ENCODE assay signal across 23 cellular contexts in genomic region chr5:88892669-88893068, GRCh38. TPM values are rescaled to one million over a fixed set of nuclear protein-coding genes. Genes with fewer than 3 reads are reported as not detected.
DNase-seq lines count a peak whose midpoint lies in the region; ATAC-seq and TF ChIP-seq lines count a peak whose summit lies in the region.
"Had no signal": no experiment of that assay in that cellular context is flagged by ENCODE, and none has a peak within 500 bp of the region (broad histone marks: within the 10 kb centered on the region; RNA-seq: fewer than 3 reads in every experiment).

No MANE protein-coding gene starts in this region.

- H2AK5ac ChIP-seq in IMR-90 (ENCODE audit: low read depth, low read length): no peak overlapping the region

- H3K4me1 Mint-ChIP-seq in neural progenitor cell (peaks cover 19% of the 10 kb centered on the region), HFFc6 (ENCODE audit: low read depth) (peaks cover 17% of the 10 kb centered on the region)

- no peak overlapping the region for H3K18ac ChIP-seq in IMR-90 (ENCODE audit: low read depth, low read length)

- no peak overlapping the region for H2AFZ ChIP-seq in IMR-90 (replicated peaks; ENCODE audit: low read length, poor library complexity)
- no peak overlapping the region for H2AFZ ChIP-seq in neural progenitor cell (replicated peaks)
- H2AFZ ChIP-seq: GM23248 had no signal

- TF ChIP-seq RAD21 in IMR-90 (IDR thresholded peaks at IDR 0.05; ENCODE audit: low read length): no peak

- peaks cover 7% of the 10 kb centered on the region for H3F3A ChIP-seq in neural progenitor cell (ENCODE audit: low read depth)

- no peaks in the 10 kb centered on the region for H3K79me2 ChIP-seq in neural progenitor cell (ENCODE audit: low read depth)

- no peaks in the 10 kb centered on the region for H3K36me3 ChIP-seq in IMR-90 (ENCODE audit: control insufficient read depth, insufficient read depth, low read length)
- H3K36me3 ChIP-seq in neural progenitor cell: no peaks in the 10 kb centered on the region

- CTCF ChIA-PET in IMR-90 (lab: Yijun Ruan, JAX): interaction anchor here (0.6 to 1.1 kb wide), 2 partner anchors 34 to 136 kb away, joined by 3 to 4 read pairs; no protein-coding TSS in a partner anchor

- DNase-seq in IMR-90 (no peak), islet precursor cell (peak; percentile 73), neural progenitor cell (ENCODE audit: low spot score) (peak; percentile 41), NCI-H345 (lab: John Stamatoyannopoulos, UW) (no peak), HFFc6 (no peak), SW480 (ENCODE audit: low spot score) (no peak)
- DNase-seq: CD8-positive, alpha-beta T cell; DMS 273 treated with DMSO at 0.1 percent for 48 hours; DMS79 treated with DMSO at 0.1 percent for 48 hours; GF-D8; GM23248; H9; MV-4-11; NCI-H1105; NCI-H1436 treated with DMSO at 0.1 percent for 48 hours; NCI-H187 treated with DMSO at 0.1 percent for 48 hours; NCI-H2171 treated with DMSO at 0.1 percent for 48 hours; NCI-H524; NCI-H774; SK-N-SH; SW 1271 had no signal

- H2BK120ac ChIP-seq in IMR-90 (ENCODE audit: low read depth, low read length): no peak overlapping the region

- no peaks in the 10 kb centered on the region for H3K27me3 ChIP-seq in IMR-90 (ENCODE audit: control insufficient read depth, insufficient read depth, low read length)
- peaks cover 35% of the 10 kb centered on the region for H3K27me3 ChIP-seq in neural progenitor cell

- BruUV-seq in IMR-90 (replicated peaks; lab: Mats Ljungman, UMichigan): no TSS peak

- POLR2A ChIA-PET in IMR-90 (lab: Charles Lee; ENCODE audit: unreplicated experiment): no interaction called here

- no peak overlapping the region for H4K8ac ChIP-seq in IMR-90 (ENCODE audit: low read depth in 2 of 2, low read length in 2 of 2)

- H3K9me3 Mint-ChIP-seq in neural progenitor cell: no peaks in the 10 kb centered on the region
- no peaks in the 10 kb centered on the region for H3K9me3 Mint-ChIP-seq in HFFc6
- H3K9me3 Mint-ChIP-seq: CD8-positive, alpha-beta T cell; H9 had no signal

- H3K23ac ChIP-seq in IMR-90 (ENCODE audit: low read depth, low read length): no peak overlapping the region

- H3K4me3 Mint-ChIP-seq in neural progenitor cell (no peak overlapping the region), HFFc6 (no peak overlapping the region)
- H3K4me3 Mint-ChIP-seq: CD8-positive, alpha-beta T cell; H9 had no signal

- no peaks in the 10 kb centered on the region for H3K4me1 ChIP-seq in IMR-90 (ENCODE audit: control insufficient read depth, insufficient read depth, low read length)
- peaks cover 9% of the 10 kb centered on the region for H3K4me1 ChIP-seq in neural progenitor cell

- H3K9me3 ChIP-seq in IMR-90 (ENCODE audit: control insufficient read depth, insufficient read depth, low read length): no peaks in the 10 kb centered on the region
- no peaks in the 10 kb centered on the region for H3K9me3 ChIP-seq in neural progenitor cell (ENCODE audit: low read depth)
- H3K9me3 ChIP-seq: SK-N-SH had no signal

- WGBS in IMR-90 (ENCODE audit: extremely low coverage in 2 of 2, insufficient read length in 1 of 2), 2 experiments: no CpG with 5 or more reads among the region's 3 CpGs

- no peak overlapping the region for H2BK5ac ChIP-seq in IMR-90 (ENCODE audit: low read depth, low read length, poor library complexity, severe bottlenecking)

- H3K9ac ChIP-seq in IMR-90 (ENCODE audit: low read depth, low read length): no peak overlapping the region
- H3K9ac ChIP-seq in neural progenitor cell: no peak overlapping the region
- H3K9ac ChIP-seq: GM23248, SK-N-SH had no signal

- no peak for ATAC-seq in IMR-90 (ENCODE audit: low read depth)
- no peak for ATAC-seq in GM21717 (IDR thresholded peaks at IDR 0.05; ENCODE audit: unreplicated experiment)
- ATAC-seq: CD8-positive, alpha-beta T cell had no signal

- no peak overlapping the region for H3K14ac ChIP-seq in IMR-90 (replicated peaks; ENCODE audit: low read depth, low read length)

- no peak overlapping the region for H4K91ac ChIP-seq in IMR-90 (ENCODE audit: insufficient read depth, low read depth, low read length)

- H3K27ac Mint-ChIP-seq in neural progenitor cell (no peak overlapping the region), HFFc6 (no peak overlapping the region)
- H3K27ac Mint-ChIP-seq: CD8-positive, alpha-beta T cell; H9 had no signal

- no peaks in the 10 kb centered on the region; the same call in 1 of the 2 replicates for H3K9me1 ChIP-seq in IMR-90 (ENCODE audit: insufficient read depth, low read length)

- TF ChIP-seq CTCF in IMR-90 (conservative IDR thresholded peaks at IDR 0.05; ENCODE audit: low read depth, low read length) (no peak), neural progenitor cell (IDR thresholded peaks at IDR 0.05) (no peak), HFFc6 (IDR thresholded peaks at IDR 0.05) (no peak)

- H4K5ac ChIP-seq in IMR-90 (ENCODE audit: low read depth, low read length): no peak overlapping the region

- intact Hi-C loops in IMR-90 (cut with micrococcal nuclease): no loop called here

- no peaks in the 10 kb centered on the region for H3K36me3 Mint-ChIP-seq in neural progenitor cell
- no peaks in the 10 kb centered on the region for H3K36me3 Mint-ChIP-seq in HFFc6 (ENCODE audit: low read depth)
- H3K36me3 Mint-ChIP-seq: CD8-positive, alpha-beta T cell had no signal

- H3K4me3 ChIP-seq in IMR-90 (ENCODE audit: insufficient read depth, low read depth, low read length) (no peak overlapping the region), neural progenitor cell (no peak overlapping the region)
- H3K4me3 ChIP-seq: GM23248 had no signal

- no peaks in the 10 kb centered on the region for H3K79me1 ChIP-seq in IMR-90 (ENCODE audit: low read depth in 1 of 2, low read length in 2 of 2)

- H2BK15ac ChIP-seq in IMR-90 (ENCODE audit: low read depth, low read length): no peak overlapping the region

- H3K4ac ChIP-seq in IMR-90 (ENCODE audit: low read depth, low read length): no peak overlapping the region

- in situ Hi-C loops in IMR-90 (cut with MboI; ENCODE audit: low sequenced_read_pairs): no loop called here

- peaks cover 8% of the 10 kb centered on the region for H3K27me3 Mint-ChIP-seq in neural progenitor cell (ENCODE audit: insufficient read depth, low read depth)
- H3K27me3 Mint-ChIP-seq in HFFc6 (ENCODE audit: insufficient read depth): peaks cover 4% of the 10 kb centered on the region; the same call in 1 of the 2 replicates

- H2BK20ac ChIP-seq in IMR-90 (ENCODE audit: low read depth, low read length): no peak overlapping the region

- dilution Hi-C loops in IMR-90 (cut with HindIII; ENCODE audit: low sequenced_read_pairs, unreplicated experiment): no loop called here

- H4K20me1 ChIP-seq in IMR-90 (ENCODE audit: insufficient read depth, low read length) (no peaks in the 10 kb centered on the region), neural progenitor cell (ENCODE audit: low read depth) (no peaks in the 10 kb centered on the region)

- H3K27ac ChIP-seq in IMR-90 (ENCODE audit: insufficient read depth, low read length) (no peak overlapping the region), neural progenitor cell (no peak overlapping the region)
- H3K27ac ChIP-seq: C4-2B, GM23248 had no signal

- 0 out of 2 replicates have a peak overlapping the region, but pooled peaks have one; percentile 5 for H3K56ac ChIP-seq in IMR-90 (ENCODE audit: extremely low read depth, insufficient read depth, low read length)

- no peak overlapping the region for H2AK9ac ChIP-seq in IMR-90 (replicated peaks; ENCODE audit: low read depth, low read length, poor library complexity)

- no peak for TF ChIP-seq POLR2A in IMR-90 (IDR thresholded peaks at IDR 0.05; ENCODE audit: low read depth, low read length)

- H3K4me2 ChIP-seq in IMR-90 (ENCODE audit: low read depth, low read length): no peak overlapping the region
- no peak overlapping the region for H3K4me2 ChIP-seq in neural progenitor cell
- H3K4me2 ChIP-seq: SK-N-SH had no signal

TF ChIP-seq in IMR-90, 13 proteins besides CTCF, POLR2A, EP300 and RAD21:
- TF ChIP-seq SMC3 (IDR thresholded peaks at IDR 0.05; ENCODE audit: low read depth, low read length): no peak
- no peak for TF ChIP-seq BHLHE40 (IDR thresholded peaks at IDR 0.05; ENCODE audit: low read depth, low read length)
- TF ChIP-seq CHD1 (IDR thresholded peaks at IDR 0.05; ENCODE audit: low read depth, low read length): no peak
- TF ChIP-seq CEBPB (IDR thresholded peaks at IDR 0.05; ENCODE audit: low read depth, low read length): no peak
- no peak for TF ChIP-seq MAZ (IDR thresholded peaks at IDR 0.05; ENCODE audit: borderline replicate concordance, low read depth, low read length)
- TF ChIP-seq MAFK (IDR thresholded peaks at IDR 0.05; ENCODE audit: low read depth, low read length): no peak
- no peak for TF ChIP-seq RCOR1 (IDR thresholded peaks at IDR 0.05; ENCODE audit: insufficient replicate concordance, low read length)
- no peak for TF ChIP-seq MXI1 (IDR thresholded peaks at IDR 0.05; ENCODE audit: borderline replicate concordance, low read depth, low read length)

RNA-seq across cellular contexts. Expression of gene MEF2C, which starts 9.7 kb away (rescaled TPM):
- 6.8 and 9.4 TPM in 2 replicates for total RNA-seq in IMR-90 (2012; rRNA removed)
- 1.4 and 1.5 TPM in 2 replicates for polyA plus RNA-seq in IMR-90 (2012; rRNA removed)
- 0.88 and 0.95 TPM in 2 replicates for polyA plus RNA-seq in IMR-90 (2012; cell fraction: cytosol; rRNA removed)
- 0.86 and 1.2 TPM in 2 replicates for polyA plus RNA-seq in IMR-90 (2012; cell fraction: nucleus; rRNA removed; ENCODE audit: low replicate concordance)
- 0.26 and 0.68 TPM in 2 replicates for total RNA-seq in neural progenitor cell (ENCODE audit: low replicate concordance)
- total RNA-seq in HFFc6 (2021; fragmentation: NEBNext Ultra II Directional; extraction: Animal tissue kit (Norgen Biotek cat#: 25700)): 10 to 100 TPM in 1 of 6 experiments, 1 to 10 TPM in 5; 3.6 to 12.6 (median 9.2) TPM

Comparison
In these comparisons a context has a peak if more than half of its experiments do, and no peak if none do; other contexts are left out.
1. DNase-seq: peak in islet precursor cell (single experiment) and neural progenitor cell (single experiment); none in IMR-90 (single experiment), NCI-H345 (single experiment), HFFc6 (single experiment) and SW480 (single experiment).